1 cellular context compared by ENCODE assay signal in the genomic region with DNA sequence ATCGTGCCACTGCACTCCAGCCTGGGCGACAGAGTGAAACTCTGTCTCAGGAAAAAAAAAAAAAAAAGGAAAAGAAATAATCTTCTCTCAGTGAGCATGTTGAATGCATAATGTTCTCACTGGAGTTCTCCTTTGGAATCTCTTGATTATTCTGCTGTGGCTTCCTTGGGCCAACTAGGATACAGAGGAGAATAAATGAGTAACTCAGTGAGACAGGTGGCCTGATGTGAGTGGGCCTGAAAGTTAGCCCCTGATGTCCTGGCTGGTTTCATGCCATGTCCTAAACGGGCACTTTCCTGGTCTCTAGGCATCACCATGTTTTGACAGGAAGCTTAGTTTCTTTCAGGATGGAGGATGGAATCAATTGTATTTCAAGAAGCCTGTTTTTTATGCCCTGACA.
TF ChIP-seq lines count a peak whose summit lies in the region.

No MANE protein-coding gene starts in this region.

TF ChIP-seq in GM23338, 12 proteins besides CTCF, POLR2A, EP300 and RAD21 (continued from another document):
- TF ChIP-seq, protein P1, sequence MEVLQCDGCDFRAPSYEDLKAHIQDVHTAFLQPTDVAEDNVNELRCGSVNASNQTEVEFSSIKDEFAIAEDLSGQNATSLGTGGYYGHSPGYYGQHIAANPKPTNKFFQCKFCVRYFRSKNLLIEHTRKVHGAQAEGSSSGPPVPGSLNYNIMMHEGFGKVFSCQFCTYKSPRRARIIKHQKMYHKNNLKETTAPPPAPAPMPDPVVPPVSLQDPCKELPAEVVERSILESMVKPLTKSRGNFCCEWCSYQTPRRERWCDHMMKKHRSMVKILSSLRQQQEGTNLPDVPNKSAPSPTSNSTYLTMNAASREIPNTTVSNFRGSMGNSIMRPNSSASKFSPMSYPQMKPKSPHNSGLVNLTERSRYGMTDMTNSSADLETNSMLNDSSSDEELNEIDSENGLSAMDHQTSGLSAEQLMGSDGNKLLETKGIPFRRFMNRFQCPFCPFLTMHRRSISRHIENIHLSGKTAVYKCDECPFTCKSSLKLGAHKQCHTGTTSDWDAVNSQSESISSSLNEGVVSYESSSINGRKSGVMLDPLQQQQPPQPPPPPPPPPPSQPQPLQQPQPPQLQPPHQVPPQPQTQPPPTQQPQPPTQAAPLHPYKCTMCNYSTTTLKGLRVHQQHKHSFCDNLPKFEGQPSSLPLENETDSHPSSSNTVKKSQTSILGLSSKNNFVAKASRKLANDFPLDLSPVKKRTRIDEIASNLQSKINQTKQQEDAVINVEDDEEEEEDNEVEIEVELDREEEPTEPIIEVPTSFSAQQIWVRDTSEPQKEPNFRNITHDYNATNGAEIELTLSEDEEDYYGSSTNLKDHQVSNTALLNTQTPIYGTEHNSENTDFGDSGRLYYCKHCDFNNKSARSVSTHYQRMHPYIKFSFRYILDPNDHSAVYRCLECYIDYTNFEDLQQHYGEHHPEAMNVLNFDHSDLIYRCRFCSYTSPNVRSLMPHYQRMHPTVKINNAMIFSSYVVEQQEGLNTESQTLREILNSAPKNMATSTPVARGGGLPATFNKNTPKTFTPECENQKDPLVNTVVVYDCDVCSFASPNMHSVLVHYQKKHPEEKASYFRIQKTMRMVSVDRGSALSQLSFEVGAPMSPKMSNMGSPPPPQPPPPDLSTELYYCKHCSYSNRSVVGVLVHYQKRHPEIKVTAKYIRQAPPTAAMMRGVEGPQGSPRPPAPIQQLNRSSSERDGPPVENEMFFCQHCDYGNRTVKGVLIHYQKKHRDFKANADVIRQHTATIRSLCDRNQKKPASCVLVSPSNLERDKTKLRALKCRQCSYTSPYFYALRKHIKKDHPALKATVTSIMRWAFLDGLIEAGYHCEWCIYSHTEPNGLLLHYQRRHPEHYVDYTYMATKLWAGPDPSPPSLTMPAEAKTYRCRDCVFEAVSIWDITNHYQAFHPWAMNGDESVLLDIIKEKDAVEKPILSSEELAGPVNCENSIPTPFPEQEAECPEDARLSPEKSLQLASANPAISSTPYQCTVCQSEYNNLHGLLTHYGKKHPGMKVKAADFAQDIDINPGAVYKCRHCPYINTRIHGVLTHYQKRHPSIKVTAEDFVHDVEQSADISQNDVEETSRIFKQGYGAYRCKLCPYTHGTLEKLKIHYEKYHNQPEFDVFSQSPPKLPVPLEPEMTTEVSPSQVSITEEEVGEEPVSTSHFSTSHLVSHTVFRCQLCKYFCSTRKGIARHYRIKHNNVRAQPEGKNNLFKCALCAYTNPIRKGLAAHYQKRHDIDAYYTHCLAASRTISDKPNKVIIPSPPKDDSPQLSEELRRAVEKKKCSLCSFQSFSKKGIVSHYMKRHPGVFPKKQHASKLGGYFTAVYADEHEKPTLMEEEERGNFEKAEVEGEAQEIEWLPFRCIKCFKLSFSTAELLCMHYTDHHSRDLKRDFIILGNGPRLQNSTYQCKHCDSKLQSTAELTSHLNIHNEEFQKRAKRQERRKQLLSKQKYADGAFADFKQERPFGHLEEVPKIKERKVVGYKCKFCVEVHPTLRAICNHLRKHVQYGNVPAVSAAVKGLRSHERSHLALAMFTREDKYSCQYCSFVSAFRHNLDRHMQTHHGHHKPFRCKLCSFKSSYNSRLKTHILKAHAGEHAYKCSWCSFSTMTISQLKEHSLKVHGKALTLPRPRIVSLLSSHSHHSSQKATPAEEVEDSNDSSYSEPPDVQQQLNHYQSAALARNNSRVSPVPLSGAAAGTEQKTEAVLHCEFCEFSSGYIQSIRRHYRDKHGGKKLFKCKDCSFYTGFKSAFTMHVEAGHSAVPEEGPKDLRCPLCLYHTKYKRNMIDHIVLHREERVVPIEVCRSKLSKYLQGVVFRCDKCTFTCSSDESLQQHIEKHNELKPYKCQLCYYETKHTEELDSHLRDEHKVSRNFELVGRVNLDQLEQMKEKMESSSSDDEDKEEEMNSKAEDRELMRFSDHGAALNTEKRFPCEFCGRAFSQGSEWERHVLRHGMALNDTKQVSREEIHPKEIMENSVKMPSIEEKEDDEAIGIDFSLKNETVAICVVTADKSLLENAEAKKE (CRISPR knock-in tag; IDR thresholded peaks at IDR 0.05) = no peak
- TF ChIP-seq ZNF331 (CRISPR knock-in tag; IDR thresholded peaks at IDR 0.05; ENCODE audit: low read depth) (no peak), JUNB (IDR thresholded peaks at IDR 0.05; ENCODE audit: unreplicated experiment) (no peak), NANOG (IDR thresholded peaks at IDR 0.05; ENCODE audit: borderline replicate concordance) (no peak), CREB1 (CRISPR knock-in tag; IDR thresholded peaks at IDR 0.05; ENCODE audit: low read depth) (no peak), EZH2 (IDR thresholded peaks at IDR 0.05; ENCODE audit: low read depth, unreplicated experiment) (no peak), EZH2phosphoT487 (IDR thresholded peaks at IDR 0.05; ENCODE audit: unreplicated experiment) (no peak), POLR2AphosphoS5 (IDR thresholded peaks at IDR 0.05; ENCODE audit: low read depth) (no peak), STAT1 (IDR thresholded peaks at IDR 0.05; ENCODE audit: unreplicated experiment) (no peak)
- TF ChIP-seq, protein P2, sequence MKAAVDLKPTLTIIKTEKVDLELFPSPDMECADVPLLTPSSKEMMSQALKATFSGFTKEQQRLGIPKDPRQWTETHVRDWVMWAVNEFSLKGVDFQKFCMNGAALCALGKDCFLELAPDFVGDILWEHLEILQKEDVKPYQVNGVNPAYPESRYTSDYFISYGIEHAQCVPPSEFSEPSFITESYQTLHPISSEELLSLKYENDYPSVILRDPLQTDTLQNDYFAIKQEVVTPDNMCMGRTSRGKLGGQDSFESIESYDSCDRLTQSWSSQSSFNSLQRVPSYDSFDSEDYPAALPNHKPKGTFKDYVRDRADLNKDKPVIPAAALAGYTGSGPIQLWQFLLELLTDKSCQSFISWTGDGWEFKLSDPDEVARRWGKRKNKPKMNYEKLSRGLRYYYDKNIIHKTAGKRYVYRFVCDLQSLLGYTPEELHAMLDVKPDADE (IDR thresholded peaks at IDR 0.05) = no peak
- TF ChIP-seq, protein P3, sequence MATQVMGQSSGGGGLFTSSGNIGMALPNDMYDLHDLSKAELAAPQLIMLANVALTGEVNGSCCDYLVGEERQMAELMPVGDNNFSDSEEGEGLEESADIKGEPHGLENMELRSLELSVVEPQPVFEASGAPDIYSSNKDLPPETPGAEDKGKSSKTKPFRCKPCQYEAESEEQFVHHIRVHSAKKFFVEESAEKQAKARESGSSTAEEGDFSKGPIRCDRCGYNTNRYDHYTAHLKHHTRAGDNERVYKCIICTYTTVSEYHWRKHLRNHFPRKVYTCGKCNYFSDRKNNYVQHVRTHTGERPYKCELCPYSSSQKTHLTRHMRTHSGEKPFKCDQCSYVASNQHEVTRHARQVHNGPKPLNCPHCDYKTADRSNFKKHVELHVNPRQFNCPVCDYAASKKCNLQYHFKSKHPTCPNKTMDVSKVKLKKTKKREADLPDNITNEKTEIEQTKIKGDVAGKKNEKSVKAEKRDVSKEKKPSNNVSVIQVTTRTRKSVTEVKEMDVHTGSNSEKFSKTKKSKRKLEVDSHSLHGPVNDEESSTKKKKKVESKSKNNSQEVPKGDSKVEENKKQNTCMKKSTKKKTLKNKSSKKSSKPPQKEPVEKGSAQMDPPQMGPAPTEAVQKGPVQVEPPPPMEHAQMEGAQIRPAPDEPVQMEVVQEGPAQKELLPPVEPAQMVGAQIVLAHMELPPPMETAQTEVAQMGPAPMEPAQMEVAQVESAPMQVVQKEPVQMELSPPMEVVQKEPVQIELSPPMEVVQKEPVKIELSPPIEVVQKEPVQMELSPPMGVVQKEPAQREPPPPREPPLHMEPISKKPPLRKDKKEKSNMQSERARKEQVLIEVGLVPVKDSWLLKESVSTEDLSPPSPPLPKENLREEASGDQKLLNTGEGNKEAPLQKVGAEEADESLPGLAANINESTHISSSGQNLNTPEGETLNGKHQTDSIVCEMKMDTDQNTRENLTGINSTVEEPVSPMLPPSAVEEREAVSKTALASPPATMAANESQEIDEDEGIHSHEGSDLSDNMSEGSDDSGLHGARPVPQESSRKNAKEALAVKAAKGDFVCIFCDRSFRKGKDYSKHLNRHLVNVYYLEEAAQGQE (IDR thresholded peaks at IDR 0.05; ENCODE audit: unreplicated experiment) = no peak
